1 cellular context compared by ENCODE assay signal in the genomic region with DNA sequence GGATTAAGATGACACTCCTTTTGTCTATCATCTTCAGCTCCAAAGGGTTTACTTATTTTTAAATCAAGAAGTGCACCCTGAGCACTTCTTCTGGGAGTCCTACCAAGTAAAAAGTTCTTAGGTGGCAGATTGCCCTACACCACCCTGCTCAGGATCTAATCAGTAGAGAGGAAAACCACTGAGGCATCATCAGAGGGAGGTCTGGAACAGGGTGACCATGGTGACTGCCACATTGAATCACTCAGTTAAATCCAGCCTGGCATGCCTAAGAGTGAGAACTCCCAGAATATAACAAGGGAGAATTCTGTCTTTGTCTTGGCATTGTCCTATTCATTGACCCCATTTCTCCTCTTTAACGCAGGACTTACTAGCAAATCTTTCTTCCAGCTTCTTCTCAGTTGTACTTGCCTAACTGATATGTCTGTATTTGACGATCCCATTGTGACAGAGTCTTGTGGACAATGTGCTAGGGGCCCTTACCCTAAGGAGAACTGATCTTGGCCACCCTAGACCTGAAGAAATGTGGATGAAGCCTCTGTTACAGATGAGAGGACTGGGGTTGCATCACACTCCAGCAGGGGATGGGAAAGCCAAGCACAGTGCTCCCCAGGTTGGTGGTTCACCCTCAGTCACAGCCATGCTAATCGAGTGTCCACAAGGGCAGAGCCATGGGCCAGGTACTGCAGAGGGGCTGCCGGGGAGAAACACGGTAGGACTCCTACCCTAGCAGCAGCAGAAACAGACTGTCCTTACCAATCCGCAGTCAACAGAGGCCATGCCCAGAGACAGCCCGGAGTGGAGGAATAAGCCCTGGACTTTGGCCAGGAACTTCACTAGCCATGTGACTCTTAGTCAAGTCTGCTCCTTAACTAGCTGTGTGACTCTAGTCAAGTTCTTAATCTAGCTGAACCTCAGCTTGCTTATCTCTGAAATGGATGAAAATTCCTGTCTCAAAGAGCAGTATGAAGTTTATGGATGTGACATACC.
TF ChIP-seq lines count a peak whose summit lies in the region.

No MANE protein-coding gene starts in this region.

TF ChIP-seq in K562, 482 proteins besides CTCF, POLR2A, EP300 and RAD21:
- TF ChIP-seq HDGF (IDR thresholded peaks at IDR 0.05) (no peak), NCOA2 (IDR thresholded peaks at IDR 0.05; ENCODE audit: partially characterized antibody in 2 of 2) (no peak), CEBPG (CRISPR knock-in tag; IDR thresholded peaks at IDR 0.05) (peak; percentile 65; the same call in 1 of the 2 replicates), CEBPG (tag; conservative IDR thresholded peaks at IDR 0.05 in 1 of 2, IDR thresholded peaks at IDR 0.05 in 1 of 2) (peak; percentile 4 to 92; a peak in 3 of 4 replicates), ATF3 (IDR thresholded peaks at IDR 0.05) (peak; percentile 57), ATF3 (CRISPR knock-in tag; conservative IDR thresholded peaks at IDR 0.05) (no peak), ZNF175 (CRISPR knock-in tag; IDR thresholded peaks at IDR 0.05; ENCODE audit: low read depth) (peak; percentile 72), ZNF133 (CRISPR knock-in tag; IDR thresholded peaks at IDR 0.05) (no peak), BRD4 (IDR thresholded peaks at IDR 0.05) (no peak), ZNF311 (CRISPR knock-in tag; IDR thresholded peaks at IDR 0.05) (no peak), BCL6 (CRISPR knock-in tag; IDR thresholded peaks at IDR 0.05) (no peak), PHF8 (IDR thresholded peaks at IDR 0.05; ENCODE audit: borderline replicate concordance, low read length) (no peak), ZNF584 (CRISPR knock-in tag; IDR thresholded peaks at IDR 0.05; ENCODE audit: low read depth) (peak; percentile 75), ZNF707 (CRISPR knock-in tag; conservative IDR thresholded peaks at IDR 0.05) (no peak), MTA1 (IDR thresholded peaks at IDR 0.05; ENCODE audit: borderline replicate concordance) (no peak), SIN3B (IDR thresholded peaks at IDR 0.05; ENCODE audit: low read depth) (no peak), BRCA1 (IDR thresholded peaks at IDR 0.05) (no peak), BRCA1 (CRISPR knock-in tag; IDR thresholded peaks at IDR 0.05) (no peak), SMAD4 (CRISPR knock-in tag; conservative IDR thresholded peaks at IDR 0.05) (0 out of 2 replicates have a peak, but pooled peaks have one; percentile 27), TRIM24 (IDR thresholded peaks at IDR 0.05) (peak in 1 of 2 experiments; percentile 25; a peak in 1 of 4 replicates), ZNF436 (CRISPR knock-in tag; IDR thresholded peaks at IDR 0.05) (no peak), CEBPB (tag; IDR thresholded peaks at IDR 0.05) (0 out of 2 replicates have a peak, but pooled peaks have one; percentile 35), L3MBTL2 (IDR thresholded peaks at IDR 0.05) (0 out of 2 replicates have a peak, but pooled peaks have one; percentile 27), ZNF589 (CRISPR knock-in tag; IDR thresholded peaks at IDR 0.05; ENCODE audit: low read depth) (peak; percentile 61; the same call in 1 of the 2 replicates)
- TF ChIP-seq, protein P1, sequence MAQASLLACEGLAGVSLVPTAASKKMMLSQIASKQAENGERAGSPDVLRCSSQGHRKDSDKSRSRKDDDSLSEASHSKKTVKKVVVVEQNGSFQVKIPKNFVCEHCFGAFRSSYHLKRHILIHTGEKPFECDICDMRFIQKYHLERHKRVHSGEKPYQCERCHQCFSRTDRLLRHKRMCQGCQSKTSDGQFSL (CRISPR knock-in tag; IDR thresholded peaks at IDR 0.05): no peak
- TF ChIP-seq, protein P1 (tag; IDR thresholded peaks at IDR 0.05): no peak
- TF ChIP-seq, protein P2, sequence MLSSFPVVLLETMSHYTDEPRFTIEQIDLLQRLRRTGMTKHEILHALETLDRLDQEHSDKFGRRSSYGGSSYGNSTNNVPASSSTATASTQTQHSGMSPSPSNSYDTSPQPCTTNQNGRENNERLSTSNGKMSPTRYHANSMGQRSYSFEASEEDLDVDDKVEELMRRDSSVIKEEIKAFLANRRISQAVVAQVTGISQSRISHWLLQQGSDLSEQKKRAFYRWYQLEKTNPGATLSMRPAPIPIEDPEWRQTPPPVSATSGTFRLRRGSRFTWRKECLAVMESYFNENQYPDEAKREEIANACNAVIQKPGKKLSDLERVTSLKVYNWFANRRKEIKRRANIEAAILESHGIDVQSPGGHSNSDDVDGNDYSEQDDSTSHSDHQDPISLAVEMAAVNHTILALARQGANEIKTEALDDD (IDR thresholded peaks at IDR 0.05): peak; percentile 93
- TF ChIP-seq, protein P3, sequence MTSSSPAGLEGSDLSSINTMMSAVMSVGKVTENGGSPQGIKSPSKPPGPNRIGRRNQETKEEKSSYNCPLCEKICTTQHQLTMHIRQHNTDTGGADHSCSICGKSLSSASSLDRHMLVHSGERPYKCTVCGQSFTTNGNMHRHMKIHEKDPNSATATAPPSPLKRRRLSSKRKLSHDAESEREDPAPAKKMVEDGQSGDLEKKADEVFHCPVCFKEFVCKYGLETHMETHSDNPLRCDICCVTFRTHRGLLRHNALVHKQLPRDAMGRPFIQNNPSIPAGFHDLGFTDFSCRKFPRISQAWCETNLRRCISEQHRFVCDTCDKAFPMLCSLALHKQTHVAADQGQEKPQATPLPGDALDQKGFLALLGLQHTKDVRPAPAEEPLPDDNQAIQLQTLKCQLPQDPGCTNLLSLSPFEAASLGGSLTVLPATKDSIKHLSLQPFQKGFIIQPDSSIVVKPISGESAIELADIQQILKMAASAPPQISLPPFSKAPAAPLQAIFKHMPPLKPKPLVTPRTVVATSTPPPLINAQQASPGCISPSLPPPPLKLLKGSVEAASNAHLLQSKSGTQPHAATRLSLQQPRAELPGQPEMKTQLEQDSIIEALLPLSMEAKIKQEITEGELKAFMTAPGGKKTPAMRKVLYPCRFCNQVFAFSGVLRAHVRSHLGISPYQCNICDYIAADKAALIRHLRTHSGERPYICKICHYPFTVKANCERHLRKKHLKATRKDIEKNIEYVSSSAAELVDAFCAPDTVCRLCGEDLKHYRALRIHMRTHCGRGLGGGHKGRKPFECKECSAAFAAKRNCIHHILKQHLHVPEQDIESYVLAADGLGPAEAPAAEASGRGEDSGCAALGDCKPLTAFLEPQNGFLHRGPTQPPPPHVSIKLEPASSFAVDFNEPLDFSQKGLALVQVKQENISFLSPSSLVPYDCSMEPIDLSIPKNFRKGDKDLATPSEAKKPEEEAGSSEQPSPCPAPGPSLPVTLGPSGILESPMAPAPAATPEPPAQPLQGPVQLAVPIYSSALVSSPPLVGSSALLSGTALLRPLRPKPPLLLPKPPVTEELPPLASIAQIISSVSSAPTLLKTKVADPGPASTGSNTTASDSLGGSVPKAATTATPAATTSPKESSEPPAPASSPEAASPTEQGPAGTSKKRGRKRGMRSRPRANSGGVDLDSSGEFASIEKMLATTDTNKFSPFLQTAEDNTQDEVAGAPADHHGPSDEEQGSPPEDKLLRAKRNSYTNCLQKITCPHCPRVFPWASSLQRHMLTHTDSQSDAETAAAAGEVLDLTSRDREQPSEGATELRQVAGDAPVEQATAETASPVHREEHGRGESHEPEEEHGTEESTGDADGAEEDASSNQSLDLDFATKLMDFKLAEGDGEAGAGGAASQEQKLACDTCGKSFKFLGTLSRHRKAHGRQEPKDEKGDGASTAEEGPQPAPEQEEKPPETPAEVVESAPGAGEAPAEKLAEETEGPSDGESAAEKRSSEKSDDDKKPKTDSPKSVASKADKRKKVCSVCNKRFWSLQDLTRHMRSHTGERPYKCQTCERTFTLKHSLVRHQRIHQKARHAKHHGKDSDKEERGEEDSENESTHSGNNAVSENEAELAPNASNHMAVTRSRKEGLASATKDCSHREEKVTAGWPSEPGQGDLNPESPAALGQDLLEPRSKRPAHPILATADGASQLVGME (CRISPR knock-in tag; IDR thresholded peaks at IDR 0.05): peak; percentile 19; the same call in 1 of the 2 replicates
- TF ChIP-seq, protein P4, sequence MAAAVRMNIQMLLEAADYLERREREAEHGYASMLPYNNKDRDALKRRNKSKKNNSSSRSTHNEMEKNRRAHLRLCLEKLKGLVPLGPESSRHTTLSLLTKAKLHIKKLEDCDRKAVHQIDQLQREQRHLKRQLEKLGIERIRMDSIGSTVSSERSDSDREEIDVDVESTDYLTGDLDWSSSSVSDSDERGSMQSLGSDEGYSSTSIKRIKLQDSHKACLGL (CRISPR knock-in tag; IDR thresholded peaks at IDR 0.05; ENCODE audit: borderline replicate concordance, poor library complexity, severe bottlenecking): no peak
